Comparison of ENCODE assay signal across 17 cellular contexts in genomic region chr10:77920495-77920894, GRCh38.
"Had no signal": no experiment of that assay in that cellular context is flagged by ENCODE, and none has a peak within 500 bp of the region (broad histone marks: within the 10 kb centered on the region; RNA-seq: fewer than 3 reads in every experiment).

No MANE protein-coding gene starts in this region.

- H3K27me3 ChIP-seq: brain microvascular endothelial cell had no signal

- FAIRE-seq: frontal cortex had no signal

- H3K9me3 ChIP-seq: heart left ventricle, spleen had no signal

- H3K4me3 ChIP-seq: heart left ventricle, spleen had no signal

- H3K4me3 Mint-ChIP-seq: activated CD4-positive, alpha-beta T cell treated with anti-CD3 and anti-CD28 coated beads, Interleukin-2, amount 10 ng/mL, durations not matched to agents 7 days and 5 days; activated naive CD8-positive, alpha-beta T cell treated with anti-CD3 and anti-CD28 coated beads for 36 hours; activated T-helper 1 cell treated with anti-CD3 and anti-CD28 coated beads, Interleukin-12 subunit alpha, Interleukin-12 subunit beta, Interleukin-2, Interleukin-4 antibody, amounts not matched to agents 30 ng/mL and 10 ng/mL and 1 ng/mL, durations not matched to agents 14 hours and 24 hours and 36 hours; dendritic cell treated with granulocyte-macrophage colony-stimulating factor and Interleukin-4, amounts not matched to agents 40 ng/mL and 50 ng/mL, for 4 days; effector memory CD8-positive, alpha-beta T cell; memory B cell; nephron; T-helper 2 cell treated with Interferon-gamma antibody and Interleukin-4, amounts not matched to agents 5 μg/mL and 100 μg/mL, for 36 hours had no signal

- H3K36me3 ChIP-seq: brain microvascular endothelial cell, heart left ventricle, spleen had no signal

- DNase-seq: activated CD4-positive, alpha-beta T cell treated with anti-CD3 and anti-CD28 coated beads, Interleukin-2, amount 10 ng/mL, durations not matched to agents 7 days and 5 days; activated CD4-positive, CD25-positive, alpha-beta regulatory T cell; activated CD8-positive, alpha-beta memory T cell treated with anti-CD3 and anti-CD28 coated beads for 24 hours; activated naive CD8-positive, alpha-beta T cell treated with anti-CD3 and anti-CD28 coated beads for 36 hours; brain microvascular endothelial cell; cerebellar nuclear complex; effector memory CD8-positive, alpha-beta T cell; heart left ventricle; left colon; spleen had no signal

- H3K27ac ChIP-seq: brain microvascular endothelial cell, heart left ventricle, spleen had no signal

- H3K36me3 Mint-ChIP-seq: activated naive CD8-positive, alpha-beta T cell treated with anti-CD3 and anti-CD28 coated beads for 36 hours; memory B cell had no signal

- H3K27ac Mint-ChIP-seq: activated CD4-positive, alpha-beta T cell treated with anti-CD3 and anti-CD28 coated beads, Interleukin-2, amount 10 ng/mL, durations not matched to agents 7 days and 5 days; activated naive CD8-positive, alpha-beta T cell treated with anti-CD3 and anti-CD28 coated beads for 36 hours; activated T-helper 1 cell treated with anti-CD3 and anti-CD28 coated beads, Interleukin-12 subunit alpha, Interleukin-12 subunit beta, Interleukin-2, Interleukin-4 antibody, amounts not matched to agents 30 ng/mL and 10 ng/mL and 1 ng/mL, durations not matched to agents 14 hours and 24 hours and 36 hours; dendritic cell treated with granulocyte-macrophage colony-stimulating factor and Interleukin-4, amounts not matched to agents 40 ng/mL and 50 ng/mL, for 4 days; memory B cell; T-helper 2 cell treated with Interferon-gamma antibody and Interleukin-4, amounts not matched to agents 5 μg/mL and 100 μg/mL, for 36 hours had no signal

- H3K9me3 Mint-ChIP-seq: activated CD4-positive, alpha-beta T cell treated with anti-CD3 and anti-CD28 coated beads, Interleukin-2, amount 10 ng/mL, durations not matched to agents 7 days and 5 days; activated naive CD8-positive, alpha-beta T cell treated with anti-CD3 and anti-CD28 coated beads for 36 hours; activated T-helper 1 cell treated with anti-CD3 and anti-CD28 coated beads, Interleukin-12 subunit alpha, Interleukin-12 subunit beta, Interleukin-2, Interleukin-4 antibody, amounts not matched to agents 30 ng/mL and 10 ng/mL and 1 ng/mL, durations not matched to agents 14 hours and 24 hours and 36 hours; dendritic cell treated with granulocyte-macrophage colony-stimulating factor and Interleukin-4, amounts not matched to agents 40 ng/mL and 50 ng/mL, for 4 days; effector memory CD8-positive, alpha-beta T cell; memory B cell; nephron; T-helper 2 cell treated with Interferon-gamma antibody and Interleukin-4, amounts not matched to agents 5 μg/mL and 100 μg/mL, for 36 hours had no signal

- ATAC-seq: effector memory CD8-positive, alpha-beta T cell; sciatic nerve had no signal
